ENCODE assay signal across 22 cellular contexts in genomic region chr9:343773-344172, GRCh38.
"Had no signal": no experiment of that assay in that cellular context is flagged by ENCODE, and none has a peak within 500 bp of the region (broad histone marks: within the 10 kb centered on the region; RNA-seq: fewer than 3 reads in every experiment).

No MANE protein-coding gene starts in this region.

- H3K27me3 ChIP-seq: brain microvascular endothelial cell, colonic mucosa, gastroesophageal sphincter, heart left ventricle, right atrium auricular region, tibial artery had no signal

- H3K36me3 ChIP-seq: brain microvascular endothelial cell, colonic mucosa, right atrium auricular region had no signal

- H3K9me3 ChIP-seq: colonic mucosa, gastroesophageal sphincter, heart left ventricle, right atrium auricular region, tibial artery had no signal

- H3K4me3 ChIP-seq: colonic mucosa, gastroesophageal sphincter, heart left ventricle, right atrium auricular region, tibial artery had no signal

- DNase-seq: activated CD4-positive, alpha-beta memory T cell treated with anti-CD3 and anti-CD28 coated beads for 36 hours; activated CD4-positive, alpha-beta T cell treated with anti-CD3 and anti-CD28 coated beads for 4 hours; activated effector memory CD4-positive, alpha-beta T cell treated with Interleukin-2 at 50 U/mL for 16 hours; activated naive CD4-positive, alpha-beta T cell treated with anti-CD3 and anti-CD28 coated beads, Interleukin-2, amount 10 ng/mL, durations not matched to agents 7 days and 5 days; activated naive CD8-positive, alpha-beta T cell treated with anti-CD3 and anti-CD28 coated beads, Interleukin-2, amount 50 U/mL, for 24 hours; activated T-cell treated with anti-CD3 and anti-CD28 coated beads, Interleukin-2, amount 50 U/mL, for 1 hour; aorta; brain microvascular endothelial cell; colonic mucosa; endodermal cell; heart left ventricle; kidney glomerular epithelial cell; left ventricle myocardium superior; naive B cell; stimulated activated CD4-positive, alpha-beta T cell treated with anti-CD3 and anti-CD28 coated beads, Interleukin-12 subunit alpha, Interleukin-12 subunit beta, amount 100 ng/mL, for 4 hours; stimulated activated CD4-positive, alpha-beta T cell treated with anti-CD3 and anti-CD28 coated beads, Interleukin-1b, Interleukin-23, amount 100 ng/mL, for 48 hours; stimulated activated CD8-positive, alpha-beta memory T cell treated with anti-CD3 and anti-CD28 coated beads, Interleukin-4, amount 100 ng/mL, for 48 hours; stimulated activated naive CD4-positive, alpha-beta T cell treated with Interleukin-2 at 50 U/mL for 16 hours; substantia nigra; tibial artery had no signal

- H3K27ac ChIP-seq: brain microvascular endothelial cell, colonic mucosa, gastroesophageal sphincter, heart left ventricle, right atrium auricular region, tibial artery had no signal

- ATAC-seq: activated naive CD8-positive, alpha-beta T cell treated with anti-CD3 and anti-CD28 coated beads, Interleukin-2, amount 50 U/mL, for 24 hours; gastroesophageal sphincter; heart left ventricle; left ventricle myocardium superior had no signal

- H3K4me1 ChIP-seq: colonic mucosa, heart left ventricle, right atrium auricular region, tibial artery had no signal
